ENCODE assay signal across 8 cellular contexts in the genomic region with DNA sequence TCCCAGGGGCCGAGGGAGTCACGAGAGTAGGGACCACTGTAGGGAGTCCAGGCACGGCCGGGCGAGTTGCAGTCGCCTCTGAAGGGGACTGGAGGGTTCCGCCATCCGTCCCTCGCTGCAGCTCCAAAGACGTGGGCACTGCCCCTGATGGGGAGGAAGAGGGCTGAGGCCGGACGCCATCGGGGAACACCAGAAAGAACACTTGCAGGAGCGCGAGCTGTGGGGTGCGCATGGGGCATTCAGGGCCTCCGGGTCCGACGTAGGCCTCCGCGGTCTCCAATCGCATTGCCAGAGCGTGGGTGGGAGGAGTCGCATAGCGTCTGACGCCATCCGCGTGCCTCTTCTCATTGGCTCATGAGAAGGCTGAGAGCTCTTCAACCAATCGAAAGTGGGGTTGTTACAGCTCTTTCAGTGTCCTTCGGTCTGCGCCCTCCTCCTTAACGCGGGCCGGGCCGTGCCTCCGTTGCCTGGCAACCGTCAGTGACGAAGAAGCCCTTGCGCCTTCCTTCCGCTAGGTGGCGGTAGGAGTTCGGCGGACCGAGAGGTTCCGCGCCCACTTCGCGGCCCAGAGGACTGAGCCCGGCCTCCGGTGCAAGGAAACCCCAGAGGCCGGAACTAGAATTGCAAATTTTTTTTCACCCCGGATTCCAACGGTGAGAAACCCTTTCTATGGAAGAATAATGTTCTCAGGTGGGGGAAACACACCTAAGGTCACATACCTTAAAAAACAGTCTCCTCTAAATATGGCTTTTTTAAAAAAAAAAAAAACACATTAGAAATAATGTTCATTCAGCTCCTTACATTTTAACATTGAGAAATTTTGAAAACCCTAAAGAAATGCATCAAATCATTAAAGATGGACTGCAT. TPM values are rescaled to one million over a fixed set of nuclear protein-coding genes. Genes with fewer than 3 reads are reported as not detected.
A peak's percentile ranks its signal among the peaks of the same experiment; 100 is the strongest.
DNase-seq lines count a peak whose midpoint lies in the region; ATAC-seq and TF ChIP-seq lines count a peak whose summit lies in the region.

A gene with protein sequence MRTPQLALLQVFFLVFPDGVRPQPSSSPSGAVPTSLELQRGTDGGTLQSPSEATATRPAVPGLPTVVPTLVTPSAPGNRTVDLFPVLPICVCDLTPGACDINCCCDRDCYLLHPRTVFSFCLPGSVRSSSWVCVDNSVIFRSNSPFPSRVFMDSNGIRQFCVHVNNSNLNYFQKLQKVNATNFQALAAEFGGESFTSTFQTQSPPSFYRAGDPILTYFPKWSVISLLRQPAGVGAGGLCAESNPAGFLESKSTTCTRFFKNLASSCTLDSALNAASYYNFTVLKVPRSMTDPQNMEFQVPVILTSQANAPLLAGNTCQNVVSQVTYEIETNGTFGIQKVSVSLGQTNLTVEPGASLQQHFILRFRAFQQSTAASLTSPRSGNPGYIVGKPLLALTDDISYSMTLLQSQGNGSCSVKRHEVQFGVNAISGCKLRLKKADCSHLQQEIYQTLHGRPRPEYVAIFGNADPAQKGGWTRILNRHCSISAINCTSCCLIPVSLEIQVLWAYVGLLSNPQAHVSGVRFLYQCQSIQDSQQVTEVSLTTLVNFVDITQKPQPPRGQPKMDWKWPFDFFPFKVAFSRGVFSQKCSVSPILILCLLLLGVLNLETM (minus strand): TSS at position 260 of the 867 bp plus-strand sequence. CDS start 28 bp downstream, at position 232.

- POLR2A ChIA-PET in AG04450 (lab: Yijun Ruan, JAX), result interaction anchor here (0.5 to 1.9 kb wide), 5 partner anchors 38 to 1709 kb away, joined by 3 to 7 read pairs (median 4); a partner anchor contains a TSS

- peak within 1 kb of the TSS; percentile 72 for H3K27ac ChIP-seq in AG04450 (ENCODE audit: low read depth, low read length)

- no peaks in the 10 kb centered on the region for H3K27me3 ChIP-seq in AG04450 (ENCODE audit: control insufficient read depth, insufficient read depth, low read length)

- peak within 1 kb of the TSS; percentile 97 for H3K4me3 ChIP-seq in AG04450 (ENCODE audit: low read depth, low read length)
- peak within 1 kb of the TSS; percentile 84 for H3K4me3 ChIP-seq in WI38 (ENCODE audit: low read depth, low read length)
- peak within 1 kb of the TSS; percentile 66 to 99 for H3K4me3 ChIP-seq in cardiac fibroblast (replicated peaks in 1 of 2; ENCODE audit: low read depth in 2 of 2, low read length in 2 of 2)

- ATAC-seq in GM18870 (IDR thresholded peaks at IDR 0.05; ENCODE audit: unreplicated experiment), result peak; percentile 99
- ATAC-seq in HG03139 (IDR thresholded peaks at IDR 0.05; ENCODE audit: unreplicated experiment), result peak; percentile 99

- TF ChIP-seq CTCF in AG04450 (IDR thresholded peaks at IDR 0.05; ENCODE audit: low read depth, low read length) (peak; percentile 99), WI38 (IDR thresholded peaks at IDR 0.05; ENCODE audit: low read depth, low read length) (peak; percentile 97), cardiac fibroblast (IDR thresholded peaks at IDR 0.05; ENCODE audit: low read depth, low read length) (peak; percentile 99)

- CTCF ChIA-PET in AG04450 (lab: Charles Lee), result interaction anchor here (0.5 to 5.3 kb wide), 139 partner anchors 9 to 1386 kb away, joined by 3 to 881 read pairs (median 5); a partner anchor contains a TSS

- H3K9me3 ChIP-seq in AG04450 (ENCODE audit: control insufficient read depth, insufficient read depth, low read length), result no peaks in the 10 kb centered on the region; the same call in 1 of the 2 replicates

- peak; percentile 99 for DNase-seq in AG04450 (ENCODE audit: low read depth, low spot score)
- peak; percentile 98 for DNase-seq in NCI-H2227 (lab: John Stamatoyannopoulos, UW; ENCODE audit: unreplicated experiment)
- DNase-seq in cardiac fibroblast (ENCODE audit: low read depth in 2 of 2), result peak; percentile 100
- DNase-seq in iPS-NIHi7 (ENCODE audit: extremely low spot score), result peak; percentile 100
- DNase-seq in smooth muscle cell of the brain vasculature (ENCODE audit: low read depth, low spot score), result peak; percentile 99

RNA-seq across cellular contexts. Expression of the gene that starts here (rescaled TPM):
- 51.3 and 55.3 TPM in 2 replicates for polyA plus RNA-seq in AG04450 (2011; rRNA removed)
- 27.8 and 30.4 TPM in 2 replicates for polyA minus RNA-seq in AG04450 (2011; rRNA and poly(A)+ RNA removed)

Comparison
In these comparisons a context has a peak if more than half of its experiments do, and no peak if none do; other contexts are left out.
1. Peak in every context shown above with its lines: DNase-seq, ATAC-seq, H3K4me3 ChIP-seq and H3K27ac ChIP-seq.